8 cellular contexts compared by ENCODE assay signal in genomic region chr17:16415031-16415924, GRCh38. TPM values are rescaled to one million over a fixed set of nuclear protein-coding genes. Genes with fewer than 3 reads are reported as not detected.
DNase-seq lines count a peak whose midpoint lies in the region; TF ChIP-seq lines count a peak whose summit lies in the region.

Gene TRPV2, plus strand, starts transcription at chr17:16415571. Its CDS starts 2,098 bp downstream, at chr17:16417669.

- H3K36me3 ChIP-seq in Loucy (ENCODE audit: insufficient read depth, low read length), result no peaks in the 10 kb centered on the region; the same call in 1 of the 2 replicates

- H3K27me3 Mint-ChIP-seq in activated T-cell treated with anti-CD3 and anti-CD28 coated beads, Interleukin-2, amount 50 U/mL, for 24 hours, result no peaks in the 10 kb centered on the region
- peaks cover 6% of the 10 kb centered on the region for H3K27me3 Mint-ChIP-seq in endothelial cell (ENCODE audit: unreplicated experiment)

- no peaks in the 10 kb centered on the region for H3K9me2 ChIP-seq in Loucy (replicated peaks; ENCODE audit: low read depth, low read length)

- H3K4me3 Mint-ChIP-seq in activated T-cell treated with anti-CD3 and anti-CD28 coated beads, Interleukin-2, amount 50 U/mL, for 24 hours, result peak within 1 kb of the TSS; percentile 99
- H3K4me3 Mint-ChIP-seq in endothelial cell (ENCODE audit: unreplicated experiment), result no peak within 1 kb of the TSS

- peaks cover 4% of the 10 kb centered on the region; the same call in 1 of the 2 replicates for H3F3A ChIP-seq in Loucy (ENCODE audit: low read depth)

- H3K27me3 ChIP-seq in Loucy (ENCODE audit: insufficient read depth, low read length, poor library complexity, severe bottlenecking), result no peaks in the 10 kb centered on the region

- DNase-seq in ACHN, result peak; percentile 19
- peak; percentile 58 for DNase-seq in GM19238 (ENCODE audit: insufficient read length, low spot score)
- DNase-seq in activated T-cell treated with anti-CD3 and anti-CD28 coated beads, Interleukin-2, amount 50 U/mL, for 24 hours, result peak; percentile 70
- DNase-seq in germinal center (ENCODE audit: low spot score), result peak; percentile 70
- no peak for DNase-seq in renal cortical epithelial cell (ENCODE audit: low read depth)
- DNase-seq in endothelial cell (ENCODE audit: low spot score), result no peak
- DNase-seq in KG1 (lab: John Stamatoyannopoulos, UW), result no peak

- H3K79me2 ChIP-seq in Loucy (ENCODE audit: insufficient read depth, low read length), result peaks cover 50% of the 10 kb centered on the region

- peaks cover 51% of the 10 kb centered on the region for H3K36me3 Mint-ChIP-seq in activated T-cell treated with anti-CD3 and anti-CD28 coated beads, Interleukin-2, amount 50 U/mL, for 24 hours (ENCODE audit: low read depth)
- no peaks in the 10 kb centered on the region for H3K36me3 Mint-ChIP-seq in endothelial cell (ENCODE audit: low read depth, unreplicated experiment)

- no peaks in the 10 kb centered on the region for H4K20me1 ChIP-seq in Loucy (ENCODE audit: insufficient read depth, low read length, poor library complexity, severe bottlenecking)

- peaks cover 52% of the 10 kb centered on the region for H3K4me1 Mint-ChIP-seq in activated T-cell treated with anti-CD3 and anti-CD28 coated beads, Interleukin-2, amount 50 U/mL, for 24 hours (ENCODE audit: low read depth)
- peaks cover 12% of the 10 kb centered on the region for H3K4me1 Mint-ChIP-seq in endothelial cell (ENCODE audit: unreplicated experiment)

- peak within 1 kb of the TSS; percentile 79 for H3K4me3 ChIP-seq in Loucy (ENCODE audit: low read length, poor library complexity, severe bottlenecking)

- in situ Hi-C loops in ACHN (cut with HindIII; ENCODE audit: low pct_ligation_motif_present, low pct_unique_long_range_greater_than_20kb, low sequenced_read_pairs), result no loop called here

- H3K9me3 ChIP-seq in Loucy (ENCODE audit: insufficient read depth, low read depth, low read length), result no peaks in the 10 kb centered on the region

- H3K9ac ChIP-seq in Loucy (ENCODE audit: low read depth, low read length, poor library complexity, severe bottlenecking), result peak within 1 kb of the TSS; percentile 95

- peak within 1 kb of the TSS; percentile 72 for H2AFZ ChIP-seq in Loucy (ENCODE audit: low read length)

- H3K9me3 Mint-ChIP-seq in activated T-cell treated with anti-CD3 and anti-CD28 coated beads, Interleukin-2, amount 50 U/mL, for 24 hours, result no peaks in the 10 kb centered on the region
- no peaks in the 10 kb centered on the region for H3K9me3 Mint-ChIP-seq in endothelial cell (ENCODE audit: unreplicated experiment)

- peak within 1 kb of the TSS; percentile 100 for H3K27ac Mint-ChIP-seq in activated T-cell treated with anti-CD3 and anti-CD28 coated beads, Interleukin-2, amount 50 U/mL, for 24 hours
- no peak within 1 kb of the TSS for H3K27ac Mint-ChIP-seq in endothelial cell (ENCODE audit: unreplicated experiment)

- TF ChIP-seq CTCF in Loucy (conservative IDR thresholded peaks at IDR 0.05; ENCODE audit: low read length), result peak; percentile 80
- TF ChIP-seq CTCF in endothelial cell (IDR thresholded peaks at IDR 0.05; ENCODE audit: unreplicated experiment), result no peak

- peaks cover 38% of the 10 kb centered on the region for H3K4me1 ChIP-seq in Loucy (ENCODE audit: insufficient read depth, low read length, poor library complexity, severe bottlenecking)

- peak within 1 kb of the TSS; percentile 99 for H3K4me2 ChIP-seq in Loucy (ENCODE audit: low read depth, low read length, poor library complexity, severe bottlenecking)

RNA-seq across cellular contexts. Expression of gene TRPV2, which starts in this region (rescaled TPM):
- 5.4 and 14.5 TPM in 2 replicates for total RNA-seq in renal cortical epithelial cell
- total RNA-seq in endothelial cell (ENCODE audit: unreplicated experiment), result 4.8 TPM

Comparison
In these comparisons a context has a peak if more than half of its experiments do, and no peak if none do; other contexts are left out.
1. DNase-seq: peak in ACHN (single experiment), GM19238 (single experiment), activated T-cell treated with anti-CD3 and anti-CD28 coated beads, Interleukin-2, amount 50 U/mL, for 24 hours (single experiment) and germinal center (single experiment); none in renal cortical epithelial cell (single experiment), endothelial cell (single experiment) and KG1 (single experiment).